In genomic region chr14:77071938-77072388, GRCh38 we compare ENCODE assay signal across 16 cellular contexts. TPM values are rescaled to one million over a fixed set of nuclear protein-coding genes. Genes with fewer than 3 reads are reported as not detected.
DNase-seq lines count a peak whose midpoint lies in the region; ATAC-seq, FAIRE-seq and TF ChIP-seq lines count a peak whose summit lies in the region.
"Had no signal": no experiment of that assay in that cellular context is flagged by ENCODE, and none has a peak within 500 bp of the region (broad histone marks: within the 10 kb centered on the region; RNA-seq: fewer than 3 reads in every experiment).

No MANE protein-coding gene starts in this region.

- no peaks in the 10 kb centered on the region for H4K20me1 ChIP-seq in smooth muscle cell (ENCODE audit: low read depth)

- no peaks in the 10 kb centered on the region for H3K36me3 ChIP-seq in HUES48 (ENCODE audit: control insufficient read depth, insufficient read depth, low read length)
- no peaks in the 10 kb centered on the region for H3K36me3 ChIP-seq in Panc1 (ENCODE audit: control insufficient read depth, insufficient read depth, low read length)
- H3K36me3 ChIP-seq in smooth muscle cell (ENCODE audit: low read depth): no peaks in the 10 kb centered on the region
- H3K36me3 ChIP-seq in pancreas: no peaks in the 10 kb centered on the region
- no peaks in the 10 kb centered on the region for H3K36me3 ChIP-seq in SJCRH30
- H3K36me3 ChIP-seq: thoracic aorta had no signal

- H3K4me3 ChIP-seq in HUES48 (ENCODE audit: low read depth, low read length): no peak overlapping the region
- no peak overlapping the region for H3K4me3 ChIP-seq in Panc1 (ENCODE audit: low read depth in 2 of 2, low read length in 2 of 2)
- no peak overlapping the region for H3K4me3 ChIP-seq in foreskin fibroblast (ENCODE audit: low read depth in 1 of 2, low read length in 2 of 2)
- H3K4me3 ChIP-seq in smooth muscle cell: no peak overlapping the region
- H3K4me3 ChIP-seq in pancreas: no peak overlapping the region
- no peak overlapping the region for H3K4me3 ChIP-seq in SJCRH30
- H3K4me3 ChIP-seq: coronary artery, thoracic aorta had no signal

- intact Hi-C loops in Panc1 (cut with micrococcal nuclease; ENCODE audit: unreplicated experiment): loop anchor here (2.0 kb wide), 1 partner anchor 159 kb away; no protein-coding TSS in a partner anchor
- intact Hi-C loops in pancreas (cut with DNase I): loop anchor here in 1 of 3 donors (5.0 kb wide), 1 partner anchor 195 kb away; no protein-coding TSS in a partner anchor

- ATAC-seq in Panc1 (no peak), pancreas (no peak), HG02973 (IDR thresholded peaks at IDR 0.05; ENCODE audit: unreplicated experiment) (no peak)
- ATAC-seq: CD8-positive, alpha-beta T cell; left colon had no signal

- H3K4me1 ChIP-seq in HUES48 (ENCODE audit: control insufficient read depth, insufficient read depth, low read length): peaks cover 25% of the 10 kb centered on the region
- peaks cover 37% of the 10 kb centered on the region for H3K4me1 ChIP-seq in Panc1 (ENCODE audit: control insufficient read depth, insufficient read depth, low read length)
- H3K4me1 ChIP-seq in smooth muscle cell (ENCODE audit: low read depth): peaks cover 12% of the 10 kb centered on the region
- H3K4me1 ChIP-seq in pancreas: no peaks in the 10 kb centered on the region
- H3K4me1 ChIP-seq in SJCRH30: no peaks in the 10 kb centered on the region

- H3K4me2 ChIP-seq in smooth muscle cell: no peak overlapping the region

- BruUV-seq in Panc1 (replicated peaks; lab: Mats Ljungman, UMichigan): no TSS peak

- CTCF ChIA-PET in Panc1 (lab: Charles Lee): interaction anchor here (2.4 kb wide), 1 partner anchor 199 kb away, joined by 11 read pairs; no protein-coding TSS in a partner anchor

- 41% methylated on average over 3 of the region's 3 CpGs for WGBS in smooth muscle cell (ENCODE audit: low lambda C conversion rate)
- 86 to 88% methylated on average over 3 of the region's 3 CpGs for WGBS in pancreas, 2 donors

- DNase-seq in Panc1 (ENCODE audit: low read depth, low spot score): no peak
- DNase-seq in foreskin fibroblast: peak; percentile 40 to 68
- no peak for DNase-seq in smooth muscle cell (lab: John Stamatoyannopoulos, UW; ENCODE audit: unreplicated experiment)
- no peak for DNase-seq in pancreas
- DNase-seq in SJCRH30: no peak
- DNase-seq in G401 (ENCODE audit: low spot score): no peak
- DNase-seq: activated naive CD8-positive, alpha-beta T cell treated with anti-CD3 and anti-CD28 coated beads for 36 hours; CD8-positive, alpha-beta T cell; left colon; MM.1S; NCI-H774; stimulated activated CD4-positive, alpha-beta T cell treated with anti-CD3 and anti-CD28 coated beads, Interleukin-12 subunit alpha, Interleukin-12 subunit beta, amount 100 ng/mL, for 4 hours had no signal

- H3K9me3 ChIP-seq in HUES48 (ENCODE audit: control insufficient read depth, insufficient read depth, low read length) (no peaks in the 10 kb centered on the region), Panc1 (ENCODE audit: control insufficient read depth, insufficient read depth, low read depth, low read length) (no peaks in the 10 kb centered on the region), smooth muscle cell (replicated peaks; ENCODE audit: low read depth) (no peaks in the 10 kb centered on the region), pancreas (no peaks in the 10 kb centered on the region), SJCRH30 (replicated peaks) (no peaks in the 10 kb centered on the region)
- H3K9me3 ChIP-seq: thoracic aorta had no signal

- H3K27me3 ChIP-seq in HUES48 (ENCODE audit: control insufficient read depth, insufficient read depth, low read length) (no peaks in the 10 kb centered on the region), Panc1 (ENCODE audit: control insufficient read depth, insufficient read depth, low read length) (no peaks in the 10 kb centered on the region), smooth muscle cell (ENCODE audit: low read depth) (no peaks in the 10 kb centered on the region), pancreas (no peaks in the 10 kb centered on the region), SJCRH30 (no peaks in the 10 kb centered on the region)

- H3F3A ChIP-seq in smooth muscle cell (ENCODE audit: low read depth): no peaks in the 10 kb centered on the region

- no peak overlapping the region for H2AFZ ChIP-seq in smooth muscle cell (ENCODE audit: low read depth)

- POLR2A ChIA-PET in Panc1 (lab: Charles Lee): no interaction called here

- no peak for FAIRE-seq in pancreas (lab: Jason Lieb, UNC)

- H3K27ac ChIP-seq in HUES48 (ENCODE audit: low read depth, low read length): peak overlapping the region; percentile 16
- H3K27ac ChIP-seq in Panc1 (ENCODE audit: low read length): peak overlapping the region; percentile 57; the same call in 1 of the 2 replicates
- peak overlapping the region; percentile 57 for H3K27ac ChIP-seq in smooth muscle cell (ENCODE audit: low read depth)
- no peak overlapping the region for H3K27ac ChIP-seq in pancreas
- H3K27ac ChIP-seq in SJCRH30: no peak overlapping the region
- H3K27ac ChIP-seq: coronary artery, thoracic aorta had no signal

- TF ChIP-seq CTCF in Panc1 (IDR thresholded peaks at IDR 0.05) (no peak), foreskin fibroblast (IDR thresholded peaks at IDR 0.05; ENCODE audit: low read depth, low read length) (no peak), smooth muscle cell (IDR thresholded peaks at IDR 0.05; ENCODE audit: borderline replicate concordance, insufficient read depth, poor library complexity, severe bottlenecking) (no peak), pancreas (IDR thresholded peaks at IDR 0.05) (no peak)

- no peak overlapping the region for H3K9ac ChIP-seq in HUES48 (ENCODE audit: low read depth, low read length)
- no peak overlapping the region for H3K9ac ChIP-seq in smooth muscle cell (ENCODE audit: low read depth)

- in situ Hi-C loops in Panc1 (cut with HindIII; ENCODE audit: low pct_unique_long_range_greater_than_20kb, low sequenced_read_pairs) (no loop called here), G401 (cut with HindIII; ENCODE audit: low sequenced_read_pairs) (no loop called here)

- no peaks in the 10 kb centered on the region for H3K79me2 ChIP-seq in smooth muscle cell (ENCODE audit: low read depth)

RNA-seq across cellular contexts. Expression of gene CIPC, which starts 26.1 kb away (rescaled TPM):
- total RNA-seq in Panc1 (2021; ENCODE audit: unreplicated experiment) (20.3 TPM), smooth muscle cell (14.3 and 15.1 TPM in 2 replicates), pancreas (10 to 100 TPM in 1 of 6 donors, 1 to 10 TPM in 5; 5.9 to 12.6 (median 8.0) TPM)
- polyA plus RNA-seq in Panc1 (2012; ENCODE audit: insufficient read length): 9.4 TPM
- polyA plus RNA-seq in smooth muscle cell (3.6 and 5.6 TPM in 2 replicates), pancreas (1 to 10 TPM; 2.7 to 6.7 TPM)
- total RNA-seq in SJCRH30 (2014; rRNA removed; shearing (Covaris generic)): 13.2 and 14.0 TPM in 2 replicates
- 30.5 and 32.2 TPM in 2 replicates for total RNA-seq in G401 (2014; rRNA removed; shearing (Covaris generic))

RNA-seq across cellular contexts. Expression of gene IRF2BPL, which starts 43.5 kb away (rescaled TPM):
- total RNA-seq in Panc1 (2021; ENCODE audit: unreplicated experiment) (83.3 TPM), smooth muscle cell (33.2 and 33.9 TPM in 2 replicates), pancreas (10 to 100 TPM; 15.4 to 32.2 (median 25.5) TPM)
- 118 TPM for polyA plus RNA-seq in Panc1 (2012; ENCODE audit: insufficient read length)
- polyA plus RNA-seq in smooth muscle cell (58.0 and 66.3 TPM in 2 replicates), pancreas (10 to 100 TPM in 1 of 2 donors, 1 to 10 TPM in 1; 6.2 to 13.7 TPM)
- 21.7 and 23.5 TPM in 2 replicates for total RNA-seq in SJCRH30 (2014; rRNA removed; shearing (Covaris generic))
- 57.2 and 59.4 TPM in 2 replicates for total RNA-seq in G401 (2014; rRNA removed; shearing (Covaris generic))

Comparison
In these comparisons a context has a peak if more than half of its experiments do, and no peak if none do; other contexts are left out.
1. H3K27ac ChIP-seq: peak in HUES48 (single experiment), Panc1 (single experiment) and smooth muscle cell (single experiment); none in pancreas (0 of 4) and SJCRH30 (single experiment).
2. DNase-seq: peak in foreskin fibroblast (2 of 2); none in Panc1 (single experiment), smooth muscle cell (single experiment), pancreas (0 of 6), SJCRH30 (0 of 2) and G401 (single experiment).